1 cellular context compared by ENCODE assay signal in genomic region chr9:5326893-5327548, GRCh38.
TF ChIP-seq lines count a peak whose summit lies in the region.

No MANE protein-coding gene starts in this region.

TF ChIP-seq in HepG2, 621 proteins besides CTCF, POLR2A, EP300 and RAD21:
- TF ChIP-seq MED1 (CRISPR knock-in tag; IDR thresholded peaks at IDR 0.05) (no peak), ZNF513 (CRISPR knock-in tag; conservative IDR thresholded peaks at IDR 0.05) (no peak), ZSCAN12 (CRISPR knock-in tag; IDR thresholded peaks at IDR 0.05) (no peak), ZMAT5 (CRISPR knock-in tag; IDR thresholded peaks at IDR 0.05; ENCODE audit: borderline replicate concordance, low read depth) (no peak), CEBPB (IDR thresholded peaks at IDR 0.05; ENCODE audit: borderline replicate concordance, low read depth, low read length) (no peak), PAX8 (CRISPR knock-in tag; IDR thresholded peaks at IDR 0.05; ENCODE audit: borderline replicate concordance) (no peak), DRAP1 (CRISPR knock-in tag; IDR thresholded peaks at IDR 0.05) (no peak), ZNF737 (CRISPR knock-in tag; IDR thresholded peaks at IDR 0.05; ENCODE audit: borderline replicate concordance) (no peak), TBX2 (CRISPR knock-in tag; IDR thresholded peaks at IDR 0.05; ENCODE audit: borderline replicate concordance) (no peak), USF2 (IDR thresholded peaks at IDR 0.05; ENCODE audit: low read depth, low read length) (no peak), USF2 (CRISPR knock-in tag; IDR thresholded peaks at IDR 0.05; ENCODE audit: borderline replicate concordance) (no peak), ZNF564 (CRISPR knock-in tag; IDR thresholded peaks at IDR 0.05) (no peak), NFAT5 (CRISPR knock-in tag; IDR thresholded peaks at IDR 0.05) (no peak), CCDC6 (CRISPR knock-in tag; IDR thresholded peaks at IDR 0.05) (no peak), ETS1 (CRISPR knock-in tag; IDR thresholded peaks at IDR 0.05) (no peak), TCF7L2 (IDR thresholded peaks at IDR 0.05; ENCODE audit: low read depth, low read length) (no peak)
TF ChIP-seq in HepG2: peak in this region for 0.
